ENCODE assay signal across 11 cellular contexts in the genomic region with DNA sequence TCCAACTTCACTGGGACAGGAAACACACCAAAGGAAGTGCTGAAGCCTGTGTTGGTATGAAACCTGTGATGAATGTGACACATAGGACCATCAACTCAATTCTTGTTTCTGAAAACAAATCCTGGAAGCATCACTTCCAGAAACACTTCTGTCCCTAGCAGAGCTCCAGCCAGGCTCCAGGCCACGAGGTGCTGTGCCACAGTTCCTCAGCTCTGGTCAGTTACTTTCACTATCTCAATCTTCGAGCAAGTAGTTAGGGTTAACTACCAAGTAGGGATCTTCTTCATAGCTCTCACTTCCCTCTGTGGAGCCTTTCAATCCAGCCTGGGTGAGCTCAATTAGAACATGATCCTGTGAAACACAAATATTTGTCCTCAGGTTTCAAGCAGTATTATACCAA. TPM values are rescaled to one million over a fixed set of nuclear protein-coding genes. Genes with fewer than 3 reads are reported as not detected.
DNase-seq lines count a peak whose midpoint lies in the region; ATAC-seq and TF ChIP-seq lines count a peak whose summit lies in the region.
"Had no signal": no experiment of that assay in that cellular context is flagged by ENCODE, and none has a peak within 500 bp of the region (broad histone marks: within the 10 kb centered on the region; RNA-seq: fewer than 3 reads in every experiment).

No MANE protein-coding gene starts in this region.

- H3K4me1 Mint-ChIP-seq in natural killer cell: no peaks in the 10 kb centered on the region
- H3K4me1 Mint-ChIP-seq in natural killer cell treated with Interleukin-12 subunit alpha and Interleukin-12 subunit beta and Interleukin-15 and Interleukin-18, amount 100 ng/mL, for 72 hours (ENCODE audit: low read depth in 2 of 2): peaks cover 0 to 5% of the 10 kb centered on the region in 2 donors

- H3K27me3 Mint-ChIP-seq in natural killer cell (ENCODE audit: low read depth in 2 of 2): no peaks in the 10 kb centered on the region
- H3K27me3 Mint-ChIP-seq in natural killer cell treated with Interleukin-12 subunit alpha and Interleukin-12 subunit beta and Interleukin-15 and Interleukin-18, amount 100 ng/mL, for 72 hours: no peaks in the 10 kb centered on the region
- H3K27me3 Mint-ChIP-seq: activated CD4-positive, alpha-beta T cell treated with anti-CD3 and anti-CD28 coated beads, Interleukin-2, amount 10 ng/mL, durations not matched to agents 24 days and 14 days had no signal

- no peak for ATAC-seq in natural killer cell
- ATAC-seq in natural killer cell treated with Interleukin-12 subunit alpha and Interleukin-12 subunit beta and Interleukin-15 and Interleukin-18, amount 100 ng/mL, for 72 hours: no peak
- peak; percentile 57 to 75 for ATAC-seq in lower lobe of right lung
- ATAC-seq in aorta (ENCODE audit: low FRiP score): peak; percentile 56
- no peak for ATAC-seq in HG02973 (IDR thresholded peaks at IDR 0.05; ENCODE audit: unreplicated experiment)

- intact Hi-C loops in natural killer cell (cut with micrococcal nuclease) (no loop called here), breast epithelium (cut with DNase I; ENCODE audit: low total_unique reads) (no loop called here), lower lobe of right lung (cut with DNase I) (no loop called here), aorta (cut with DNase I) (no loop called here)

- no peaks in the 10 kb centered on the region for H3K4me1 ChIP-seq in breast epithelium
- peaks cover 16% of the 10 kb centered on the region for H3K4me1 ChIP-seq in lower lobe of right lung
- no peaks in the 10 kb centered on the region for H3K4me1 ChIP-seq in aorta (ENCODE audit: control insufficient read depth in 1 of 2, insufficient read depth in 2 of 2, low read length in 2 of 2)

- no peak for TF ChIP-seq POLR2A in breast epithelium (IDR thresholded peaks at IDR 0.05)

- peak overlapping the region; percentile 29 to 38 for H3K27ac Mint-ChIP-seq in natural killer cell
- H3K27ac Mint-ChIP-seq in natural killer cell treated with Interleukin-12 subunit alpha and Interleukin-12 subunit beta and Interleukin-15 and Interleukin-18, amount 100 ng/mL, for 72 hours: peak overlapping the region in 1 of 2 donors; percentile 2

- no peaks in the 10 kb centered on the region for H3K36me3 ChIP-seq in breast epithelium
- H3K36me3 ChIP-seq in lower lobe of right lung: peaks cover 31% of the 10 kb centered on the region
- H3K36me3 ChIP-seq in aorta (ENCODE audit: control insufficient read depth in 1 of 2, insufficient read depth in 2 of 2, low read length in 1 of 2): peaks cover 2 to 8% of the 10 kb centered on the region in 2 donors

- H3K27ac ChIP-seq in breast epithelium (peak overlapping the region; percentile 16 to 81), lower lobe of right lung (peak overlapping the region; percentile 59), aorta (ENCODE audit: low read depth in 1 of 2, low read length in 2 of 2) (peak overlapping the region in 1 of 2 donors; percentile 12)
- H3K27ac ChIP-seq: BLaER1 treated with 17β-estradiol and CSF1 and Interleukin-3, amounts not matched to agents 10 nM and 100 nM had no signal

- no peaks in the 10 kb centered on the region for H3K27me3 ChIP-seq in breast epithelium
- no peaks in the 10 kb centered on the region for H3K27me3 ChIP-seq in lower lobe of right lung (ENCODE audit: low read depth)
- H3K27me3 ChIP-seq in aorta (ENCODE audit: control insufficient read depth in 1 of 2, insufficient read depth in 2 of 2, low read length in 1 of 2): no peaks in the 10 kb centered on the region
- H3K27me3 ChIP-seq: BLaER1 treated with 17β-estradiol and CSF1 and Interleukin-3, amounts not matched to agents 10 nM and 100 nM had no signal

- TF ChIP-seq CTCF in natural killer cell (IDR thresholded peaks at IDR 0.05) (no peak), breast epithelium (IDR thresholded peaks at IDR 0.05) (no peak), lower lobe of right lung (IDR thresholded peaks at IDR 0.05) (no peak)

- no peaks in the 10 kb centered on the region for H3K9me3 ChIP-seq in breast epithelium
- no peaks in the 10 kb centered on the region for H3K9me3 ChIP-seq in lower lobe of right lung
- no peaks in the 10 kb centered on the region for H3K9me3 ChIP-seq in aorta (ENCODE audit: control insufficient read depth, low read length)
- H3K9me3 ChIP-seq: BLaER1 treated with 17β-estradiol and CSF1 and Interleukin-3, amounts not matched to agents 10 nM and 100 nM had no signal

- H3K4me3 ChIP-seq in breast epithelium: no peak overlapping the region
- peak overlapping the region; percentile 15 for H3K4me3 ChIP-seq in lower lobe of right lung
- H3K4me3 ChIP-seq in aorta (ENCODE audit: low read length in 2 of 2): no peak overlapping the region
- H3K4me3 ChIP-seq: BLaER1 treated with 17β-estradiol and CSF1 and Interleukin-3, amounts not matched to agents 10 nM and 100 nM had no signal

- DNase-seq in natural killer cell: no peak
- DNase-seq in natural killer cell treated with Interleukin-12 subunit alpha and Interleukin-12 subunit beta and Interleukin-15 and Interleukin-18, amount 100 ng/mL, for 72 hours (ENCODE audit: low spot score): no peak
- no peak for DNase-seq in breast epithelium (ENCODE audit: low spot score in 2 of 2)
- DNase-seq in lower lobe of right lung: no peak
- no peak for DNase-seq in aorta
- DNase-seq in NCI-H1417 (lab: John Stamatoyannopoulos, UW): no peak
- DNase-seq in GM19240 (ENCODE audit: insufficient read length, low spot score): no peak
- DNase-seq: activated CD4-positive, alpha-beta T cell treated with anti-CD3 and anti-CD28 coated beads, Interleukin-2, amount 10 ng/mL, durations not matched to agents 24 days and 14 days had no signal

- H3K4me3 Mint-ChIP-seq in natural killer cell: no peak overlapping the region
- H3K4me3 Mint-ChIP-seq in natural killer cell treated with Interleukin-12 subunit alpha and Interleukin-12 subunit beta and Interleukin-15 and Interleukin-18, amount 100 ng/mL, for 72 hours: no peak overlapping the region
- H3K4me3 Mint-ChIP-seq: activated CD4-positive, alpha-beta T cell treated with anti-CD3 and anti-CD28 coated beads, Interleukin-2, amount 10 ng/mL, durations not matched to agents 24 days and 14 days had no signal

- no peaks in the 10 kb centered on the region for H3K9me3 Mint-ChIP-seq in natural killer cell
- H3K9me3 Mint-ChIP-seq in natural killer cell treated with Interleukin-12 subunit alpha and Interleukin-12 subunit beta and Interleukin-15 and Interleukin-18, amount 100 ng/mL, for 72 hours: no peaks in the 10 kb centered on the region
- H3K9me3 Mint-ChIP-seq: activated CD4-positive, alpha-beta T cell treated with anti-CD3 and anti-CD28 coated beads, Interleukin-2, amount 10 ng/mL, durations not matched to agents 24 days and 14 days had no signal

- WGBS in aorta, 2 donors: 41 to 44% methylated on average over 2 of the region's 2 CpGs

- peaks cover 18% of the 10 kb centered on the region for H3K36me3 Mint-ChIP-seq in natural killer cell
- H3K36me3 Mint-ChIP-seq in natural killer cell treated with Interleukin-12 subunit alpha and Interleukin-12 subunit beta and Interleukin-15 and Interleukin-18, amount 100 ng/mL, for 72 hours: peaks cover 27% of the 10 kb centered on the region

RNA-seq across cellular contexts. Expression of a gene that starts 3.6 kb away (rescaled TPM):
- total RNA-seq in natural killer cell (under 1 TPM in 1 of 3 donors, not detected in 2; 0.05 TPM), breast epithelium (not detected), lower lobe of right lung (not detected), aorta (not detected)
- under 1 TPM; 0.33 to 0.50 TPM for total RNA-seq in natural killer cell treated with Interleukin-12 subunit alpha and Interleukin-12 subunit beta and Interleukin-15 and Interleukin-18, amount 100 ng/mL, for 72 hours
- polyA plus RNA-seq in aorta: 10 to 100 TPM in 1 of 2 donors, under 1 TPM in 1; 0.03 to 24.8 TPM
- total RNA-seq: RPMI7951 had no signal

RNA-seq across cellular contexts. Expression of a gene that starts 35.6 kb away (rescaled TPM):
- total RNA-seq in natural killer cell: 10 to 100 TPM; 12.6 to 19.4 (median 15.9) TPM
- 100 to 1,000 TPM in 1 of 2 donors, 10 to 100 TPM in 1; 75.3 to 129 TPM for total RNA-seq in natural killer cell treated with Interleukin-12 subunit alpha and Interleukin-12 subunit beta and Interleukin-15 and Interleukin-18, amount 100 ng/mL, for 72 hours
- total RNA-seq in breast epithelium: 10 to 100 TPM; 10.9 to 11.8 (median 11.3) TPM
- 8.7 TPM for total RNA-seq in lower lobe of right lung
- 10 to 100 TPM; 12.2 to 17.9 TPM for total RNA-seq in aorta
- 1 to 10 TPM; 5.0 to 6.4 TPM for polyA plus RNA-seq in aorta

Comparison
In these comparisons a context has a peak if more than half of its experiments do, and no peak if none do; other contexts are left out.
1. ATAC-seq: peak in lower lobe of right lung (2 of 2) and aorta (single experiment); none in natural killer cell (0 of 3), natural killer cell treated with Interleukin-12 subunit alpha and Interleukin-12 subunit beta and Interleukin-15 and Interleukin-18, amount 100 ng/mL, for 72 hours (0 of 2) and HG02973 (single experiment).